10 cellular contexts compared by ENCODE assay signal in the genomic region with DNA sequence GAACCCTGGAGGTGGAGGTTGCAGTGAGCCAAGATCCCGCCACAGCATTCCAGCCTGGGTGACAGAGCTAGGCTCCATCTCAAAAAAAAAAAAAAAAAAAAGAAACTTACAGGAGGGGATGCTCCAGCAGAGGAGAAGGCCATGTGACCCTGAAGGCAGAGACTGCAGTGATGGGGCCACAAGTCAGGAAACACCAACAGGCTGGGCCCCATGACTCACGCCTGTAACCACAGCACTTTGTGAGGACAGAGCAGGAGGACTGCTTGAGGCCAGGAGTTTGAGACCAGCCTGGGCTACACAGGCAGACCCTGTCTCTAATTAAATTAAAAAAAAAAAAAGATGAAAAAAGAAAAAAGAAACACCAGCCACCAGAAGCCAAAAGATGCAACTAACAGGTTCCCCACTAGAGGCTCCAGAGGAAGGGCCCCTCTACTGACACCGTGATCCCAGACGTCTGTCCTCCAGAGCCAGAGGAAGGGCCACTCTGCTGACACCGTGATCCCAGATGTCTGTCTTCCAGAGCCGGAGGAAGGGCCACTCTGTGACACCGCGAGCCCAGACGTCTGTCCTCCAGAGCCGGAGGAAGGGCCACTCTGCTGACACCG. TPM values are rescaled to one million over a fixed set of nuclear protein-coding genes. Genes with fewer than 3 reads are reported as not detected.
DNase-seq lines count a peak whose midpoint lies in the region; ATAC-seq lines count a peak whose summit lies in the region.
"Had no signal": no experiment of that assay in that cellular context is flagged by ENCODE, and none has a peak within 500 bp of the region (broad histone marks: within the 10 kb centered on the region; RNA-seq: fewer than 3 reads in every experiment).

No MANE protein-coding gene starts in this region.

- POLR2A ChIA-PET in activated CD4-positive, alpha-beta memory T cell treated with anti-CD3 and anti-CD28 coated beads, Interleukin-2, amount 10 ng/mL, durations not matched to agents 7 days and 5 days (lab: Charles Lee) = no interaction called here

- CTCF ChIA-PET in activated CD4-positive, alpha-beta memory T cell treated with anti-CD3 and anti-CD28 coated beads, Interleukin-2, amount 10 ng/mL, durations not matched to agents 7 days and 5 days (lab: Charles Lee) = no interaction called here

- H3K27me3 Mint-ChIP-seq in activated CD4-positive, alpha-beta T cell treated with anti-CD3 and anti-CD28 coated beads, Interleukin-2, amount 10 ng/mL, durations not matched to agents 24 days and 14 days = peaks cover 6% of the 10 kb centered on the region
- peaks cover 16% of the 10 kb centered on the region for H3K27me3 Mint-ChIP-seq in activated CD4-positive, alpha-beta memory T cell treated with anti-CD3 and anti-CD28 coated beads, Interleukin-2, amount 10 ng/mL, durations not matched to agents 7 days and 5 days

- intact Hi-C loops in activated CD4-positive, alpha-beta T cell treated with anti-CD3 and anti-CD28 coated beads, Interleukin-2, amount 10 ng/mL, durations not matched to agents 24 days and 14 days (cut with micrococcal nuclease) = no loop called here

- in situ Hi-C loops in KBM-7 (cut with MboI; ENCODE audit: low pct_unique_long_range_greater_than_20kb, low sequenced_read_pairs) = no loop called here

- peak; percentile 67 for DNase-seq in activated CD4-positive, alpha-beta T cell treated with anti-CD3 and anti-CD28 coated beads, Interleukin-2, amount 10 ng/mL, durations not matched to agents 24 days and 14 days
- DNase-seq in activated CD4-positive, alpha-beta T cell treated with anti-CD3 and anti-CD28 coated beads, Interleukin-2, amount 50 U/mL, for 4 hours = no peak
- peak; percentile 38 for DNase-seq in activated CD4-positive, alpha-beta memory T cell treated with anti-CD3 and anti-CD28 coated beads, Interleukin-2, amount 10 ng/mL, durations not matched to agents 7 days and 5 days
- DNase-seq in stimulated activated CD8-positive, alpha-beta memory T cell treated with anti-CD3 and anti-CD28 coated beads, Interleukin-4, amount 100 ng/mL, for 48 hours = peak; percentile 41
- no peak for DNase-seq in KBM-7
- DNase-seq: IMR-90, SJCRH30 had no signal

- ATAC-seq in HG03175 (IDR thresholded peaks at IDR 0.05; ENCODE audit: unreplicated experiment) = peak; percentile 39
- ATAC-seq in HG02884 (IDR thresholded peaks at IDR 0.05; ENCODE audit: unreplicated experiment) = no peak
- ATAC-seq in HG02588 (IDR thresholded peaks at IDR 0.05; ENCODE audit: unreplicated experiment) = no peak

- H3K4me1 Mint-ChIP-seq in activated CD4-positive, alpha-beta T cell treated with anti-CD3 and anti-CD28 coated beads, Interleukin-2, amount 10 ng/mL, durations not matched to agents 24 days and 14 days = peaks cover 10% of the 10 kb centered on the region
- peaks cover 14% of the 10 kb centered on the region for H3K4me1 Mint-ChIP-seq in activated CD4-positive, alpha-beta memory T cell treated with anti-CD3 and anti-CD28 coated beads, Interleukin-2, amount 10 ng/mL, durations not matched to agents 7 days and 5 days

- no peaks in the 10 kb centered on the region for H3K9me3 Mint-ChIP-seq in activated CD4-positive, alpha-beta T cell treated with anti-CD3 and anti-CD28 coated beads, Interleukin-2, amount 10 ng/mL, durations not matched to agents 24 days and 14 days
- H3K9me3 Mint-ChIP-seq in activated CD4-positive, alpha-beta memory T cell treated with anti-CD3 and anti-CD28 coated beads, Interleukin-2, amount 10 ng/mL, durations not matched to agents 7 days and 5 days = no peaks in the 10 kb centered on the region

- no peak overlapping the region for H3K4me3 Mint-ChIP-seq in activated CD4-positive, alpha-beta T cell treated with anti-CD3 and anti-CD28 coated beads, Interleukin-2, amount 10 ng/mL, durations not matched to agents 24 days and 14 days
- no peak overlapping the region for H3K4me3 Mint-ChIP-seq in activated CD4-positive, alpha-beta memory T cell treated with anti-CD3 and anti-CD28 coated beads, Interleukin-2, amount 10 ng/mL, durations not matched to agents 7 days and 5 days

- no peaks in the 10 kb centered on the region for H3K36me3 Mint-ChIP-seq in activated CD4-positive, alpha-beta T cell treated with anti-CD3 and anti-CD28 coated beads, Interleukin-2, amount 10 ng/mL, durations not matched to agents 24 days and 14 days (ENCODE audit: low read depth)
- H3K36me3 Mint-ChIP-seq in activated CD4-positive, alpha-beta memory T cell treated with anti-CD3 and anti-CD28 coated beads, Interleukin-2, amount 10 ng/mL, durations not matched to agents 7 days and 5 days (ENCODE audit: low read depth) = no peaks in the 10 kb centered on the region

- H3K27ac Mint-ChIP-seq in activated CD4-positive, alpha-beta T cell treated with anti-CD3 and anti-CD28 coated beads, Interleukin-2, amount 10 ng/mL, durations not matched to agents 24 days and 14 days = no peak overlapping the region
- H3K27ac Mint-ChIP-seq in activated CD4-positive, alpha-beta memory T cell treated with anti-CD3 and anti-CD28 coated beads, Interleukin-2, amount 10 ng/mL, durations not matched to agents 7 days and 5 days = no peak overlapping the region

RNA-seq across cellular contexts. Expression of gene GLT1D1, which starts 9.1 kb away (rescaled TPM):
- 2.2 TPM in 2 replicates for total RNA-seq in activated CD4-positive, alpha-beta T cell treated with anti-CD3 and anti-CD28 coated beads, Interleukin-2, amount 10 ng/mL, durations not matched to agents 24 days and 14 days
- total RNA-seq in activated CD4-positive, alpha-beta memory T cell treated with anti-CD3 and anti-CD28 coated beads, Interleukin-2, amount 10 ng/mL, durations not matched to agents 7 days and 5 days = not detected
- total RNA-seq: IMR-90 had no signal

RNA-seq across cellular contexts. Expression of gene SLC15A4, which starts 20.4 kb away (rescaled TPM):
- 31.0 and 36.8 TPM in 2 replicates for total RNA-seq in activated CD4-positive, alpha-beta T cell treated with anti-CD3 and anti-CD28 coated beads, Interleukin-2, amount 10 ng/mL, durations not matched to agents 24 days and 14 days
- 10 to 100 TPM; 23.5 to 24.5 TPM for total RNA-seq in activated CD4-positive, alpha-beta memory T cell treated with anti-CD3 and anti-CD28 coated beads, Interleukin-2, amount 10 ng/mL, durations not matched to agents 7 days and 5 days

Comparison
In these comparisons a context has a peak if more than half of its experiments do, and no peak if none do; other contexts are left out.
1. DNase-seq: peak in activated CD4-positive, alpha-beta T cell treated with anti-CD3 and anti-CD28 coated beads, Interleukin-2, amount 10 ng/mL, durations not matched to agents 24 days and 14 days (single experiment), activated CD4-positive, alpha-beta memory T cell treated with anti-CD3 and anti-CD28 coated beads, Interleukin-2, amount 10 ng/mL, durations not matched to agents 7 days and 5 days (single experiment) and stimulated activated CD8-positive, alpha-beta memory T cell treated with anti-CD3 and anti-CD28 coated beads, Interleukin-4, amount 100 ng/mL, for 48 hours (single experiment); none in activated CD4-positive, alpha-beta T cell treated with anti-CD3 and anti-CD28 coated beads, Interleukin-2, amount 50 U/mL, for 4 hours (0 of 2) and KBM-7 (single experiment).